ENCODE assay signal across 8 cellular contexts in the genomic region with DNA sequence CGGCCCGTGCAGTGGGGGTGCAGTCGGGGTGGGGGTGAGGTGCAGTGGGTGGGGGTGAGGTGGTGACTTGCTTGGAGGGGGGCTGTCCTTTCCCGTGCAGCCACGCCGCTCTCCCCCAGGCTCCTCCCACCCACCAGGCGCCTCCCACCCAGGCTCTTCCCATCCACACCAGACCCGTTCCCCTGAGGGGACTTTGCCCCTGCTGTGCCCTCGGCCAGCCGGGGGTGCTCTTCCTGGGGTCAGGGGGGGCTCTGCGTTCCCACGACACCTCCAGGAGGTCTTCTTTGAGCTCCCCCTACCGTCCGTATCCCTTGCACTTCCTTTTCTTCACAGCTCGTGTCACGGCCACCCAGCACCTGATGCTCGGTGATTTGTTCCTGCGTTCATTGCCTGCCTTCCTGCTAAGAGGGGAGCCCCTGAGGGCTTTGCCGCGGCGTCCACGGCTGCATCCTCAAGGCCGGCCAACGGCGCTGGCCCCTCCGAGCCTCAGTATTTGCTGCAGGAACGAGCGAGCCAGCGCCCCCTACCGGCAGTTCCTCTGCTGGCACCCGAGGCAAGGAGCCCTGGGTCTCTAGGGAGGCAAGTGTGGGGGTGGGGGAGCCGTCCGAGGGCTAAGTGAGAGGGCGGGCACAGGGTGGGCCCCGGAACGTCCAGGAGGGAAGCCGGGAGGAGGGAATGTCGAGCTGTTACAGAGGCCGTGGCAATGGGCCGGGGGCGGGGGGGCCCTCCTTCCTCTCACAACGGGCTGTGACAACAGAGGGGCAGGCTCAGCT. TPM values are rescaled to one million over a fixed set of nuclear protein-coding genes. Genes with fewer than 3 reads are reported as not detected.
DNase-seq lines count a peak whose midpoint lies in the region; ATAC-seq and TF ChIP-seq lines count a peak whose summit lies in the region.

No MANE protein-coding gene starts in this region.

- no peak for ATAC-seq in GM18519 (IDR thresholded peaks at IDR 0.05; ENCODE audit: low FRiP score, unreplicated experiment)

- peak; percentile 54 for TF ChIP-seq CTCF in HL-60 (IDR thresholded peaks at IDR 0.05; ENCODE audit: insufficient read depth, low read length)
- peak; percentile 82 for TF ChIP-seq CTCF in fibroblast of the aortic adventitia (IDR thresholded peaks at IDR 0.05; ENCODE audit: insufficient read depth, low read length)
- TF ChIP-seq CTCF in neural cell (IDR thresholded peaks at IDR 0.05; ENCODE audit: poor library complexity, severe bottlenecking), result peak; percentile 97

- no peaks in the 10 kb centered on the region for H3K9me2 ChIP-seq in neural cell (ENCODE audit: insufficient read depth, low read length)

- H3K79me2 ChIP-seq in neural cell (replicated peaks; ENCODE audit: insufficient read depth, low read length), result peaks cover 66% of the 10 kb centered on the region

- peak overlapping the region; percentile 96 for H3K4me3 Mint-ChIP-seq in activated T-helper 2 cell treated with anti-CD3 and anti-CD28 coated beads, Interferon-gamma antibody, Interleukin-2, Interleukin-4, amounts not matched to agents 10 μg/mL and 5 μg/mL and 100 μg/mL, durations not matched to agents 14 hours and 24 hours and 36 hours (ENCODE audit: low read depth)
- H3K4me3 Mint-ChIP-seq in stimulated activated naive CD8-positive, alpha-beta T cell treated with anti-CD3 and anti-CD28 coated beads, Interleukin-15, Interleukin-2, amounts not matched to agents 100 ng/mL and 50 ng/mL, for 24 hours, result peak overlapping the region; percentile 84

- peak overlapping the region; percentile 55 for H3K27ac ChIP-seq in BLaER1
- H3K27ac ChIP-seq in HL-60 (replicated peaks), result no peak overlapping the region
- peak overlapping the region; percentile 57 for H3K27ac ChIP-seq in neural cell (ENCODE audit: low read length)

- no peaks in the 10 kb centered on the region for H4K20me1 ChIP-seq in BLaER1
- H4K20me1 ChIP-seq in neural cell (ENCODE audit: insufficient read depth), result peaks cover 16% of the 10 kb centered on the region

- DNase-seq in HL-60 (ENCODE audit: low read depth in 1 of 2, low spot score in 1 of 2) (peak; percentile 39 to 48), RPMI8226 (peak; percentile 80), fibroblast of the aortic adventitia (ENCODE audit: low read depth) (peak; percentile 58)
- DNase-seq in activated T-helper 2 cell treated with anti-CD3 and anti-CD28 coated beads, Interferon-gamma antibody, Interleukin-2, Interleukin-4, amounts not matched to agents 10 μg/mL and 5 μg/mL and 100 μg/mL, durations not matched to agents 14 hours and 24 hours and 36 hours (ENCODE audit: low spot score), result peak; percentile 73

- H3K9ac ChIP-seq in BLaER1 (peak overlapping the region; percentile 60), neural cell (ENCODE audit: low read length) (peak overlapping the region; percentile 44)

- peak; percentile 18 for TF ChIP-seq EP300 in neural cell (conservative IDR thresholded peaks at IDR 0.05; ENCODE audit: poor library complexity, severe bottlenecking)

- peaks cover 24% of the 10 kb centered on the region; the same call in 1 of the 2 replicates for H3K27me3 ChIP-seq in BLaER1
- peaks cover 8% of the 10 kb centered on the region for H3K27me3 ChIP-seq in HL-60 (ENCODE audit: insufficient read depth, poor library complexity, severe bottlenecking)
- H3K27me3 ChIP-seq in neural cell (ENCODE audit: insufficient read depth, low read depth, low read length), result no peaks in the 10 kb centered on the region

- peak; percentile 72 for TF ChIP-seq RAD21 in neural cell (conservative IDR thresholded peaks at IDR 0.05)

- H3K4me1 Mint-ChIP-seq in activated T-helper 2 cell treated with anti-CD3 and anti-CD28 coated beads, Interferon-gamma antibody, Interleukin-2, Interleukin-4, amounts not matched to agents 10 μg/mL and 5 μg/mL and 100 μg/mL, durations not matched to agents 14 hours and 24 hours and 36 hours (ENCODE audit: low read depth), result peaks cover 4% of the 10 kb centered on the region
- peaks cover 8% of the 10 kb centered on the region for H3K4me1 Mint-ChIP-seq in stimulated activated naive CD8-positive, alpha-beta T cell treated with anti-CD3 and anti-CD28 coated beads, Interleukin-15, Interleukin-2, amounts not matched to agents 100 ng/mL and 50 ng/mL, for 24 hours (ENCODE audit: low read depth)

- no peak overlapping the region for H2AFZ ChIP-seq in neural cell (ENCODE audit: low read depth, low read length)

- H3K4me2 ChIP-seq in BLaER1 (peak overlapping the region; percentile 87), neural cell (ENCODE audit: low read length) (peak overlapping the region; percentile 25)

- H3F3A ChIP-seq in neural cell (ENCODE audit: insufficient read depth, low read length, poor library complexity, severe bottlenecking), result no peaks in the 10 kb centered on the region

- peaks cover 39% of the 10 kb centered on the region for H3K4me1 ChIP-seq in BLaER1

- H3K9me3 Mint-ChIP-seq in activated T-helper 2 cell treated with anti-CD3 and anti-CD28 coated beads, Interferon-gamma antibody, Interleukin-2, Interleukin-4, amounts not matched to agents 10 μg/mL and 5 μg/mL and 100 μg/mL, durations not matched to agents 14 hours and 24 hours and 36 hours, result no peaks in the 10 kb centered on the region
- H3K9me3 Mint-ChIP-seq in stimulated activated naive CD8-positive, alpha-beta T cell treated with anti-CD3 and anti-CD28 coated beads, Interleukin-15, Interleukin-2, amounts not matched to agents 100 ng/mL and 50 ng/mL, for 24 hours, result no peaks in the 10 kb centered on the region

- no peaks in the 10 kb centered on the region for H3K36me3 Mint-ChIP-seq in activated T-helper 2 cell treated with anti-CD3 and anti-CD28 coated beads, Interferon-gamma antibody, Interleukin-2, Interleukin-4, amounts not matched to agents 10 μg/mL and 5 μg/mL and 100 μg/mL, durations not matched to agents 14 hours and 24 hours and 36 hours (ENCODE audit: low read depth)
- H3K36me3 Mint-ChIP-seq in stimulated activated naive CD8-positive, alpha-beta T cell treated with anti-CD3 and anti-CD28 coated beads, Interleukin-15, Interleukin-2, amounts not matched to agents 100 ng/mL and 50 ng/mL, for 24 hours (ENCODE audit: low read depth), result no peaks in the 10 kb centered on the region

- H3K36me3 ChIP-seq in BLaER1 (no peaks in the 10 kb centered on the region), neural cell (ENCODE audit: insufficient read depth, low read length) (peaks cover 4% of the 10 kb centered on the region)

- H3K27ac Mint-ChIP-seq in activated T-helper 2 cell treated with anti-CD3 and anti-CD28 coated beads, Interferon-gamma antibody, Interleukin-2, Interleukin-4, amounts not matched to agents 10 μg/mL and 5 μg/mL and 100 μg/mL, durations not matched to agents 14 hours and 24 hours and 36 hours, result peak overlapping the region; percentile 84
- peak overlapping the region; percentile 79 for H3K27ac Mint-ChIP-seq in stimulated activated naive CD8-positive, alpha-beta T cell treated with anti-CD3 and anti-CD28 coated beads, Interleukin-15, Interleukin-2, amounts not matched to agents 100 ng/mL and 50 ng/mL, for 24 hours

- intact Hi-C loops in activated T-helper 2 cell treated with anti-CD3 and anti-CD28 coated beads, Interferon-gamma antibody, Interleukin-2, Interleukin-4, amounts not matched to agents 10 μg/mL and 5 μg/mL and 100 μg/mL, durations not matched to agents 14 hours and 24 hours and 36 hours (cut with micrococcal nuclease), result no loop called here

- H3K9me3 ChIP-seq in BLaER1 (no peaks in the 10 kb centered on the region), neural cell (ENCODE audit: low read length) (no peaks in the 10 kb centered on the region)

- H3K27me3 Mint-ChIP-seq in activated T-helper 2 cell treated with anti-CD3 and anti-CD28 coated beads, Interferon-gamma antibody, Interleukin-2, Interleukin-4, amounts not matched to agents 10 μg/mL and 5 μg/mL and 100 μg/mL, durations not matched to agents 14 hours and 24 hours and 36 hours (ENCODE audit: low read depth), result peaks cover 33% of the 10 kb centered on the region
- H3K27me3 Mint-ChIP-seq in stimulated activated naive CD8-positive, alpha-beta T cell treated with anti-CD3 and anti-CD28 coated beads, Interleukin-15, Interleukin-2, amounts not matched to agents 100 ng/mL and 50 ng/mL, for 24 hours, result peaks cover 58% of the 10 kb centered on the region

- H3K4me3 ChIP-seq in BLaER1 (peak overlapping the region; percentile 71), HL-60 (replicated peaks; ENCODE audit: insufficient read depth, low read length) (peak overlapping the region; percentile 28), fibroblast of the aortic adventitia (ENCODE audit: low read depth, low read length) (peak overlapping the region; percentile 60), neural cell (ENCODE audit: low read length) (peak overlapping the region; percentile 50)

TF ChIP-seq in neural cell, 6 proteins besides CTCF, POLR2A, EP300 and RAD21 (continues in another document):
- peak; percentile 18 for TF ChIP-seq MXI1 (conservative IDR thresholded peaks at IDR 0.05; ENCODE audit: poor library complexity, severe bottlenecking)
- TF ChIP-seq SMC3 (conservative IDR thresholded peaks at IDR 0.05; ENCODE audit: poor library complexity), result peak; percentile 78

RNA-seq across cellular contexts. Expression of a gene that starts 11.8 kb away (rescaled TPM):
- total RNA-seq in activated T-helper 2 cell treated with anti-CD3 and anti-CD28 coated beads, Interferon-gamma antibody, Interleukin-2, Interleukin-4, amounts not matched to agents 10 μg/mL and 5 μg/mL and 100 μg/mL, durations not matched to agents 14 hours and 24 hours and 36 hours, result 0.18 TPM in 1 of 2 replicates, not detected in the other
- total RNA-seq in fibroblast of the aortic adventitia (ENCODE audit: low replicate concordance), result not detected in 2 replicates
- 83.1 and 98.9 TPM in 2 replicates for polyA plus RNA-seq in neural cell
- 151 and 186 TPM in 2 replicates for polyA minus RNA-seq in neural cell

RNA-seq across cellular contexts. Expression of a gene that starts 42.7 kb away (rescaled TPM):
- not detected in 2 replicates for total RNA-seq in activated T-helper 2 cell treated with anti-CD3 and anti-CD28 coated beads, Interferon-gamma antibody, Interleukin-2, Interleukin-4, amounts not matched to agents 10 μg/mL and 5 μg/mL and 100 μg/mL, durations not matched to agents 14 hours and 24 hours and 36 hours
- not detected in 2 replicates for total RNA-seq in fibroblast of the aortic adventitia (ENCODE audit: low replicate concordance)
- polyA plus RNA-seq in neural cell, result 0.98 TPM in 1 of 2 replicates, not detected in the other
- not detected in 2 replicates for polyA minus RNA-seq in neural cell

RNA-seq across cellular contexts. Expression of a gene that starts 45.4 kb away (rescaled TPM):
- total RNA-seq in activated T-helper 2 cell treated with anti-CD3 and anti-CD28 coated beads, Interferon-gamma antibody, Interleukin-2, Interleukin-4, amounts not matched to agents 10 μg/mL and 5 μg/mL and 100 μg/mL, durations not matched to agents 14 hours and 24 hours and 36 hours, result 39.9 and 43.6 TPM in 2 replicates
- total RNA-seq in fibroblast of the aortic adventitia (ENCODE audit: low replicate concordance), result 12.1 and 26.7 TPM in 2 replicates
- polyA plus RNA-seq in neural cell, result 6.6 and 10.7 TPM in 2 replicates
- 2.8 and 2.9 TPM in 2 replicates for polyA minus RNA-seq in neural cell
